ENCODE assay signal across 28 cellular contexts in genomic region chr16:83185902-83186301, GRCh38.
"Had no signal": no experiment of that assay in that cellular context is flagged by ENCODE, and none has a peak within 500 bp of the region (broad histone marks: within the 10 kb centered on the region; RNA-seq: fewer than 3 reads in every experiment).

No MANE protein-coding gene starts in this region.

- H3K9me3 Mint-ChIP-seq: stimulated activated effector memory CD8-positive, alpha-beta T cell treated with anti-CD3 and anti-CD28 coated beads, Interleukin-12 subunit alpha, Interleukin-12 subunit beta, amount 100 ng/mL, for 72 hours; stimulated activated naive CD8-positive, alpha-beta T cell treated with anti-CD3 and anti-CD28 coated beads, Interleukin-15, amount 100 ng/mL, for 72 hours; stimulated activated naive CD8-positive, alpha-beta T cell treated with anti-CD3 and anti-CD28 coated beads, Interleukin-15, Interleukin-2, amounts not matched to agents 100 ng/mL and 50 ng/mL, for 24 hours; type B pancreatic cell had no signal

- ATAC-seq: stimulated activated effector memory CD8-positive, alpha-beta T cell treated with anti-CD3 and anti-CD28 coated beads, Interleukin-12 subunit alpha, Interleukin-12 subunit beta, amount 100 ng/mL, for 72 hours; stimulated activated memory B cell treated with anti-CD40 and anti-IgM and Interleukin-4, amounts not matched to agents 10 μg/mL and 1 μg/mL and 100 μg/mL, for 72 hours; stimulated activated naive B cell treated with anti-CD40 and anti-IgM and Interleukin-4, amounts not matched to agents 10 μg/mL and 1 μg/mL and 100 μg/mL, for 72 hours; stimulated activated naive CD8-positive, alpha-beta T cell treated with anti-CD3 and anti-CD28 coated beads, Interleukin-15, amount 100 ng/mL, for 72 hours; stimulated activated naive CD8-positive, alpha-beta T cell treated with anti-CD3 and anti-CD28 coated beads, Interleukin-15, Interleukin-2, amounts not matched to agents 100 U/mL and 50 U/mL, for 24 hours; upper lobe of right lung had no signal

- H3K4me3 Mint-ChIP-seq: stimulated activated effector memory CD8-positive, alpha-beta T cell treated with anti-CD3 and anti-CD28 coated beads, Interleukin-12 subunit alpha, Interleukin-12 subunit beta, amount 100 ng/mL, for 72 hours; stimulated activated memory B cell treated with anti-CD40 and anti-IgM and Interleukin-4, amounts not matched to agents 10 μg/mL and 1 μg/mL and 100 μg/mL, for 72 hours; stimulated activated naive B cell treated with anti-CD40 and anti-IgM and Interleukin-4, amounts not matched to agents 10 μg/mL and 1 μg/mL and 100 μg/mL, for 72 hours; stimulated activated naive CD8-positive, alpha-beta T cell treated with anti-CD3 and anti-CD28 coated beads, Interleukin-15, amount 100 ng/mL, for 72 hours; stimulated activated naive CD8-positive, alpha-beta T cell treated with anti-CD3 and anti-CD28 coated beads, Interleukin-15, Interleukin-2, amounts not matched to agents 100 ng/mL and 50 ng/mL, for 24 hours; type B pancreatic cell had no signal

- H3K27me3 Mint-ChIP-seq: stimulated activated naive CD8-positive, alpha-beta T cell treated with anti-CD3 and anti-CD28 coated beads, Interleukin-15, amount 100 ng/mL, for 72 hours; stimulated activated naive CD8-positive, alpha-beta T cell treated with anti-CD3 and anti-CD28 coated beads, Interleukin-15, Interleukin-2, amounts not matched to agents 100 ng/mL and 50 ng/mL, for 24 hours had no signal

- H3K36me3 ChIP-seq: stomach, suprapubic skin, thoracic aorta, thyroid gland, tibial artery, tibial nerve, transverse colon, upper lobe of left lung, upper lobe of right lung, uterus, vagina had no signal

- H3K27ac ChIP-seq: stomach, suprapubic skin, testis, thoracic aorta, thyroid gland, tibial artery, tibial nerve, transverse colon, upper lobe of left lung, upper lobe of right lung, uterus, vagina had no signal

- H3K27me3 ChIP-seq: suprapubic skin, testis, thyroid gland, tibial artery, tibial nerve, transverse colon, upper lobe of left lung, upper lobe of right lung, uterus, vagina had no signal

- H3K4me3 ChIP-seq: stomach, suprapubic skin, testis, thoracic aorta, thyroid gland, tibial artery, tibial nerve, transverse colon, upper lobe of left lung, upper lobe of right lung, uterus, vagina had no signal

- DNase-seq: stimulated activated CD4-positive, alpha-beta T cell treated with anti-CD3 and anti-CD28 coated beads, Interleukin-2, amount 100 ng/mL, for 48 hours; stimulated activated CD4-positive, alpha-beta T cell treated with anti-CD3 and anti-CD28 coated beads, Interleukin-4, amount 100 ng/mL, for 1 hour; stimulated activated CD4-positive, alpha-beta T cell treated with anti-CD3 and anti-CD28 coated beads, Interleukin-4, amount 100 ng/mL, for 24 hours; stimulated activated CD4-positive, alpha-beta T cell treated with anti-CD3 and anti-CD28 coated beads, Interleukin-4, amount 100 ng/mL, for 4 hours; stimulated activated CD8-positive, alpha-beta memory T cell treated with anti-CD3 and anti-CD28 coated beads, Interleukin-4, amount 100 ng/mL, for 48 hours; stimulated activated naive B cell treated with anti-CD40 and anti-IgM and Interleukin-4, amounts not matched to agents 10 μg/mL and 1 μg/mL and 100 μg/mL, for 72 hours; stimulated activated naive CD4-positive, alpha-beta T cell; stimulated activated naive CD4-positive, alpha-beta T cell treated with Interleukin-2 at 50 U/mL for 16 hours; stimulated activated naive CD8-positive, alpha-beta T cell treated with anti-CD3 and anti-CD28 coated beads, Interleukin-15, amount 100 ng/mL, for 72 hours; stimulated activated naive CD8-positive, alpha-beta T cell treated with anti-CD3 and anti-CD28 coated beads, Interleukin-15, Interleukin-2, amounts not matched to agents 100 U/mL and 50 U/mL, for 24 hours; stomach; substantia nigra; testis; thyroid gland; tibial artery; transverse colon; trophoblast cell; upper lobe of right lung; uterus had no signal

- H3K4me1 Mint-ChIP-seq: stimulated activated memory B cell treated with anti-CD40 and anti-IgM and Interleukin-4, amounts not matched to agents 10 μg/mL and 1 μg/mL and 100 μg/mL, for 72 hours; stimulated activated naive B cell treated with anti-CD40 and anti-IgM and Interleukin-4, amounts not matched to agents 10 μg/mL and 1 μg/mL and 100 μg/mL, for 72 hours; stimulated activated naive CD8-positive, alpha-beta T cell treated with anti-CD3 and anti-CD28 coated beads, Interleukin-15, amount 100 ng/mL, for 72 hours had no signal

- H3K9me3 ChIP-seq: stomach, suprapubic skin, testis, thoracic aorta, thyroid gland, tibial artery, tibial nerve, transverse colon, upper lobe of left lung, upper lobe of right lung, uterus, vagina had no signal

- H3K4me1 ChIP-seq: stomach, suprapubic skin, testis, thyroid gland, tibial artery, tibial nerve, transverse colon, upper lobe of left lung, upper lobe of right lung, uterus, vagina had no signal

- H3K36me3 Mint-ChIP-seq: stimulated activated effector memory CD8-positive, alpha-beta T cell treated with anti-CD3 and anti-CD28 coated beads, Interleukin-12 subunit alpha, Interleukin-12 subunit beta, amount 100 ng/mL, for 72 hours; stimulated activated memory B cell treated with anti-CD40 and anti-IgM and Interleukin-4, amounts not matched to agents 10 μg/mL and 1 μg/mL and 100 μg/mL, for 72 hours; stimulated activated naive B cell treated with anti-CD40 and anti-IgM and Interleukin-4, amounts not matched to agents 10 μg/mL and 1 μg/mL and 100 μg/mL, for 72 hours; type B pancreatic cell had no signal

- H3K27ac Mint-ChIP-seq: stimulated activated effector memory CD8-positive, alpha-beta T cell treated with anti-CD3 and anti-CD28 coated beads, Interleukin-12 subunit alpha, Interleukin-12 subunit beta, amount 100 ng/mL, for 72 hours; stimulated activated memory B cell treated with anti-CD40 and anti-IgM and Interleukin-4, amounts not matched to agents 10 μg/mL and 1 μg/mL and 100 μg/mL, for 72 hours; stimulated activated naive B cell treated with anti-CD40 and anti-IgM and Interleukin-4, amounts not matched to agents 10 μg/mL and 1 μg/mL and 100 μg/mL, for 72 hours; stimulated activated naive CD8-positive, alpha-beta T cell treated with anti-CD3 and anti-CD28 coated beads, Interleukin-15, amount 100 ng/mL, for 72 hours; type B pancreatic cell had no signal
